24 cellular contexts compared by ENCODE assay signal in the genomic region with DNA sequence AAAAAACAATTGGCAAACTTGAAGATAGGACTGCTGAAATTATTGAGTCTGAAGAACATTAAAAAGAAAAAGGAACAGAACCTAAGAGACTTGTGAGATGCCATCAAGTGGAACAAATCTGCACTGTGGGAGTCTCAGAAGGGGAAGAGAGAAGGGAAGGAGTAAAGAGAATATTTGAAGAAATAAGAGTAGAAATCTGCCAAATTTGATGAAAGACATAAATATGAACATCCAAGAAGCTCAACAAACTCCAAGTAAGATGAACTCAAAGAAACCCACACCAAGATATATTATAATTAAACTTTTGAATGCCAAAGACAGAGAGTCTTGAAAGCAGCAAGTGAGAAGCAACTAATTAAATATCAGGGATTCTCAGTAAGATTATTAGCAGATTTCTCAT.
"Had no signal": no experiment of that assay in that cellular context is flagged by ENCODE, and none has a peak within 500 bp of the region (broad histone marks: within the 10 kb centered on the region; RNA-seq: fewer than 3 reads in every experiment).

No MANE protein-coding gene starts in this region.

- H3K4me3 ChIP-seq: colonic mucosa, coronary artery, dorsolateral prefrontal cortex, esophagus muscularis mucosa, esophagus squamous epithelium, gastrocnemius medialis, gastroesophageal sphincter, heart left ventricle, heart right ventricle had no signal

- DNase-seq: colonic mucosa; cortex of kidney; dermis blood vessel endothelial cell; dorsolateral prefrontal cortex; effector CD4-positive, alpha-beta T cell; effector CD8-positive, alpha-beta T cell; effector memory CD4-positive, alpha-beta T cell; effector memory CD8-positive, alpha-beta T cell; endodermal cell; erythroblast; esophagus squamous epithelium; foreskin fibroblast; foreskin keratinocyte; foreskin melanocyte; gastrocnemius medialis; glutamatergic neuron; head of caudate nucleus; heart left ventricle; heart right ventricle had no signal

- H3K4me3 Mint-ChIP-seq: dendritic cell treated with granulocyte-macrophage colony-stimulating factor and Interleukin-4, amounts not matched to agents 40 ng/mL and 50 ng/mL, for 4 days; effector memory CD8-positive, alpha-beta T cell; endodermal cell had no signal

- H3K27ac ChIP-seq: colonic mucosa, coronary artery, dorsolateral prefrontal cortex, epithelial cell of prostate, esophagus muscularis mucosa, esophagus squamous epithelium, foreskin keratinocyte, gastrocnemius medialis, gastroesophageal sphincter, heart left ventricle, heart right ventricle had no signal

- H3K36me3 ChIP-seq: colonic mucosa, esophagus muscularis mucosa, esophagus squamous epithelium, gastrocnemius medialis, gastroesophageal sphincter, heart left ventricle, heart right ventricle had no signal

- H3K27me3 Mint-ChIP-seq: dendritic cell treated with granulocyte-macrophage colony-stimulating factor and Interleukin-4, amounts not matched to agents 40 ng/mL and 50 ng/mL, for 4 days had no signal

- H3K9me3 ChIP-seq: colonic mucosa, gastrocnemius medialis had no signal

- H3K27ac Mint-ChIP-seq: dendritic cell treated with granulocyte-macrophage colony-stimulating factor and Interleukin-4, amounts not matched to agents 40 ng/mL and 50 ng/mL, for 4 days; effector memory CD8-positive, alpha-beta T cell; endodermal cell had no signal

- H3K9me3 Mint-ChIP-seq: effector memory CD8-positive, alpha-beta T cell; endodermal cell had no signal

- H3K4me1 ChIP-seq: esophagus muscularis mucosa, esophagus squamous epithelium, foreskin keratinocyte, gastrocnemius medialis, gastroesophageal sphincter, heart left ventricle, heart right ventricle had no signal
